Comparison of ENCODE assay signal across 17 cellular contexts in the genomic region with DNA sequence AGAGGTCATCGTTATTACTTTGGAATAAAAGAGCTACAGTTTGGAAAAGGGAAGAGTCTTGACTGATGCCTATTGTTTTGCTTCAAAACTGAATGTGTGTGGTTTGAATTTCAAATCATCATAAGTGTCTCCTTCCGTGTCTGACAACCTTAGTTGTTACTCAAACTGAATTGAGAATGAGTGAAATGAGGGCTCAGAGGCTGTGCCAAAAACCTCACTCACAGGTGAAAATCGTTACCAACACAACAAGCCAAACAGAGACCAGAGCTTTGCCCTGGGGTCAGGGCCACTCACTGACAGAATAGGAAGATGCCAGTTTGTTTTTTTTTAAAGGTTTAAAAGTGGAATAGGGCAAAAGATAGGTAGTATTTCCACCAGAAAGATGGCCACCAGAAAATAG. TPM values are rescaled to one million over a fixed set of nuclear protein-coding genes. Genes with fewer than 3 reads are reported as not detected.
DNase-seq lines count a peak whose midpoint lies in the region; ATAC-seq, FAIRE-seq and TF ChIP-seq lines count a peak whose summit lies in the region.
"Had no signal": no experiment of that assay in that cellular context is flagged by ENCODE, and none has a peak within 500 bp of the region (broad histone marks: within the 10 kb centered on the region; RNA-seq: fewer than 3 reads in every experiment).

No MANE protein-coding gene starts in this region.

- H3K36me3 ChIP-seq in HepG2 (replicated peaks in 1 of 2; ENCODE audit: control insufficient read depth in 1 of 2, insufficient read depth in 2 of 2, low read length in 2 of 2): no peaks in the 10 kb centered on the region

- H3K36me3 Mint-ChIP-seq in MCF 10A (ENCODE audit: insufficient read depth, unreplicated experiment): no peaks in the 10 kb centered on the region
- H3K36me3 Mint-ChIP-seq: activated naive CD4-positive, alpha-beta T cell treated with anti-CD3 and anti-CD28 coated beads, Interleukin-2, amount 10 ng/mL, durations not matched to agents 7 days and 5 days; stimulated activated memory B cell treated with anti-CD40 and anti-IgM and Interleukin-4, amounts not matched to agents 10 μg/mL and 1 μg/mL and 100 μg/mL, for 72 hours had no signal

- CTCF ChIA-PET in MCF 10A (lab: Yijun Ruan, JAX) (interaction anchor here (0.9 to 2.7 kb wide), 2 partner anchors 16 to 224 kb away, joined by 6 to 13 read pairs; a partner anchor contains a TSS), HepG2 (lab: Yijun Ruan, JAX; ENCODE audit: low intra/inter-chr PET ratio, low total read pairs) (no interaction called here)

- no peak overlapping the region for H3K27ac Mint-ChIP-seq in MCF 10A (ENCODE audit: low read depth, unreplicated experiment)
- H3K27ac Mint-ChIP-seq: activated B cell treated with CpG ODN at 0.5 μM for 24 hours; activated naive CD4-positive, alpha-beta T cell treated with anti-CD3 and anti-CD28 coated beads, Interleukin-2, amount 10 ng/mL, durations not matched to agents 7 days and 5 days; stimulated activated memory B cell treated with anti-CD40 and anti-IgM and Interleukin-4, amounts not matched to agents 10 μg/mL and 1 μg/mL and 100 μg/mL, for 72 hours had no signal

- no peak for TF ChIP-seq POLR2A in HepG2 (IDR thresholded peaks at IDR 0.05; ENCODE audit: insufficient read depth in 1 of 2, low read depth in 2 of 2, low read length in 2 of 2)

- FAIRE-seq in HepG2 (lab: Jason Lieb, UNC): no peak
- FAIRE-seq: GM18507 had no signal

- peak in 1 of 2 experiments; percentile 17; a peak in 1 of 4 replicates for TF ChIP-seq EP300 in HepG2 (IDR thresholded peaks at IDR 0.05; ENCODE audit: low read depth in 2 of 2, low read length in 2 of 2)
- TF ChIP-seq EP300 in HepG2 (CRISPR knock-in tag; IDR thresholded peaks at IDR 0.05; ENCODE audit: borderline replicate concordance): no peak

- BruUV-seq in MCF 10A (replicated peaks; lab: Mats Ljungman, UMichigan): no TSS peak
- BruUV-seq in HepG2 (replicated peaks; lab: Mats Ljungman, UMichigan): no TSS peak

- no peaks in the 10 kb centered on the region for H3K27me3 Mint-ChIP-seq in MCF 10A (ENCODE audit: insufficient read depth, unreplicated experiment)
- H3K27me3 Mint-ChIP-seq: activated B cell treated with CpG ODN at 0.5 μM for 24 hours; stimulated activated memory B cell treated with anti-CD40 and anti-IgM and Interleukin-4, amounts not matched to agents 10 μg/mL and 1 μg/mL and 100 μg/mL, for 72 hours had no signal

- ATAC-seq in HepG2: peak; percentile 71
- ATAC-seq in HG02571 (IDR thresholded peaks at IDR 0.05; ENCODE audit: unreplicated experiment): no peak
- no peak for ATAC-seq in HG03039 (IDR thresholded peaks at IDR 0.05; ENCODE audit: unreplicated experiment)
- ATAC-seq: effector memory CD8-positive, alpha-beta T cell; stimulated activated memory B cell treated with anti-CD40 and anti-IgM and Interleukin-4, amounts not matched to agents 10 μg/mL and 1 μg/mL and 100 μg/mL, for 72 hours had no signal

- peak overlapping the region; percentile 10 for H3K27ac ChIP-seq in HepG2 (ENCODE audit: extremely low read length, insufficient read depth, low read length)

- 11% methylated on average over 3 of the region's 3 CpGs for whole genome bisulfite sequencing in HepG2 (ENCODE audit: low lambda C conversion rate)

- H2AFZ ChIP-seq in HepG2 (ENCODE audit: low read length): no peak overlapping the region

- peaks cover 53% of the 10 kb centered on the region for H3K4me1 ChIP-seq in HepG2 (ENCODE audit: insufficient read depth, low read length)

- no peaks in the 10 kb centered on the region for H3K9me3 Mint-ChIP-seq in MCF 10A (ENCODE audit: unreplicated experiment)
- H3K9me3 Mint-ChIP-seq: activated B cell treated with CpG ODN at 0.5 μM for 24 hours; activated naive CD4-positive, alpha-beta T cell treated with anti-CD3 and anti-CD28 coated beads, Interleukin-2, amount 10 ng/mL, durations not matched to agents 7 days and 5 days; effector memory CD8-positive, alpha-beta T cell; stimulated activated memory B cell treated with anti-CD40 and anti-IgM and Interleukin-4, amounts not matched to agents 10 μg/mL and 1 μg/mL and 100 μg/mL, for 72 hours had no signal

- TF ChIP-seq CTCF in MCF 10A (IDR thresholded peaks at IDR 0.05; ENCODE audit: unreplicated experiment) (no peak), HepG2 (CRISPR knock-in tag; IDR thresholded peaks at IDR 0.05) (no peak)

- peak overlapping the region; percentile 22; the same call in 1 of the 2 replicates for H3K4me2 ChIP-seq in HepG2 (ENCODE audit: low read depth, low read length)
- H3K4me2 ChIP-seq: smooth muscle cell had no signal

- peaks cover 0 to 1% of the 10 kb centered on the region in 2 experiments; a peak in 1 of 5 replicates for H3K27me3 ChIP-seq in HepG2 (ENCODE audit: control insufficient read depth in 1 of 2, insufficient read depth in 2 of 2, low read length in 2 of 2)

- DNase-seq in DMS153 (lab: John Stamatoyannopoulos, UW) (peak; percentile 13), NCI-H1436 treated with DMSO at 0.1 percent for 48 hours (lab: John Stamatoyannopoulos, UW) (peak; percentile 72), MCF 10A (ENCODE audit: unreplicated experiment) (peak; percentile 4), HepG2 (ENCODE audit: low spot score) (peak; percentile 36), UCSD-AML1 (lab: John Stamatoyannopoulos, UW; ENCODE audit: unreplicated experiment) (no peak)
- no peak for DNase-seq in activated CD4-positive, alpha-beta T cell treated with anti-CD3 and anti-CD28 coated beads, Interleukin-2, amount 50 U/mL, for 48 hours
- DNase-seq: activated B cell treated with CpG ODN at 0.5 μM for 24 hours; activated CD8-positive, alpha-beta memory T cell treated with anti-CD3 and anti-CD28 coated beads, Interleukin-2, amount 50 U/mL, for 4 hours; activated naive CD4-positive, alpha-beta T cell treated with anti-CD3 and anti-CD28 coated beads, Interleukin-2, amount 10 ng/mL, durations not matched to agents 7 days and 5 days; effector memory CD8-positive, alpha-beta T cell; NCI-H446; T-helper 1 cell had no signal

- H3K9me3 ChIP-seq in HepG2 (ENCODE audit: low read length): no peaks in the 10 kb centered on the region

- intact Hi-C loops in MCF 10A (cut with micrococcal nuclease) (no loop called here), HepG2 (cut with micrococcal nuclease; ENCODE audit: unreplicated experiment) (no loop called here)

- no peak overlapping the region for H3K4me3 ChIP-seq in HepG2 (replicated peaks in 1 of 3; ENCODE audit: insufficient read depth in 1 of 3, low read depth in 2 of 3, low read length in 3 of 3)
- H3K4me3 ChIP-seq: smooth muscle cell had no signal

- no peaks in the 10 kb centered on the region for H3K79me2 ChIP-seq in HepG2 (ENCODE audit: insufficient read depth, low read length)

- H3K4me3 Mint-ChIP-seq in MCF 10A (ENCODE audit: unreplicated experiment): no peak overlapping the region
- H3K4me3 Mint-ChIP-seq: activated B cell treated with CpG ODN at 0.5 μM for 24 hours; activated naive CD4-positive, alpha-beta T cell treated with anti-CD3 and anti-CD28 coated beads, Interleukin-2, amount 10 ng/mL, durations not matched to agents 7 days and 5 days; effector memory CD8-positive, alpha-beta T cell; stimulated activated memory B cell treated with anti-CD40 and anti-IgM and Interleukin-4, amounts not matched to agents 10 μg/mL and 1 μg/mL and 100 μg/mL, for 72 hours had no signal

- no peak for TF ChIP-seq RAD21 in HepG2 (CRISPR knock-in tag; IDR thresholded peaks at IDR 0.05)

- no peaks in the 10 kb centered on the region for H4K20me1 ChIP-seq in HepG2 (ENCODE audit: insufficient read depth, low read length)

- in situ Hi-C loops in HepG2 (cut with HindIII; ENCODE audit: extremely low pct_ligation_motif_present, low pct_unique_long_range_greater_than_20kb): no loop called here

- H3K9ac ChIP-seq in HepG2 (ENCODE audit: insufficient read depth, low read depth, low read length): no peak overlapping the region

- POLR2A ChIA-PET in MCF 10A (lab: Yijun Ruan, JAX) (interaction anchor here (0.6 to 1.3 kb wide), 3 partner anchors 16 to 252 kb away, joined by 3 read pairs; a partner anchor contains a TSS), HepG2 (lab: Yijun Ruan, JAX) (interaction anchor here (0.6 to 1.4 kb wide), 2 partner anchors 12 to 15 kb away, joined by 3 read pairs; no protein-coding TSS in a partner anchor)

- no peaks in the 10 kb centered on the region for H3K4me1 Mint-ChIP-seq in MCF 10A (ENCODE audit: insufficient read depth, unreplicated experiment)
- H3K4me1 Mint-ChIP-seq: activated B cell treated with CpG ODN at 0.5 μM for 24 hours; activated naive CD4-positive, alpha-beta T cell treated with anti-CD3 and anti-CD28 coated beads, Interleukin-2, amount 10 ng/mL, durations not matched to agents 7 days and 5 days; stimulated activated memory B cell treated with anti-CD40 and anti-IgM and Interleukin-4, amounts not matched to agents 10 μg/mL and 1 μg/mL and 100 μg/mL, for 72 hours had no signal

RNA-seq across cellular contexts. Expression of a gene that starts 15.2 kb away (rescaled TPM):
- total RNA-seq in MCF 10A (2022) (12.8 and 13.2 TPM in 2 replicates), HepG2 (2016; rRNA removed; fragmentation: Illumina TruSeq; extraction: Trizol) (16.6 and 21.8 TPM in 2 replicates)
- total RNA-seq in HepG2 (2016; cell fraction: cytosol; rRNA removed; fragmentation: Illumina TruSeq; extraction: Trizol; ENCODE audit: low read depth): 21.9 and 28.4 TPM in 2 replicates
- 17.2 TPM in 2 replicates for total RNA-seq in HepG2 (2016; cell fraction: insoluble cytoplasmic fraction; rRNA removed; fragmentation: Illumina TruSeq; extraction: Trizol)
- 17.8 and 18.2 TPM in 2 replicates for total RNA-seq in HepG2 (2016; cell fraction: membrane; rRNA removed; fragmentation: Illumina TruSeq; extraction: Trizol)
- 13.1 and 16.9 TPM in 2 replicates for total RNA-seq in HepG2 (2016; cell fraction: nucleus; rRNA removed; fragmentation: Illumina TruSeq; extraction: Trizol)
- polyA plus RNA-seq in HepG2 (2011; rRNA removed): 13.4 and 14.1 TPM in 2 replicates
- 8.8 and 9.0 TPM in 2 replicates for polyA plus RNA-seq in HepG2 (2011; cell fraction: cytosol; rRNA removed)
- 20.2 and 21.9 TPM in 2 replicates for polyA plus RNA-seq in HepG2 (2011; cell fraction: nucleus; rRNA removed)
- 10.3 and 16.7 TPM in 2 replicates for polyA plus RNA-seq in HepG2 (2012)
- polyA plus RNA-seq in HepG2 (2016; cell fraction: cytosol; fragmentation: Illumina TruSeq; extraction: Trizol; ENCODE audit: low read depth): 4.9 and 5.9 TPM in 2 replicates
- 19.7 and 19.8 TPM in 2 replicates for polyA plus RNA-seq in HepG2 (2016; cell fraction: insoluble cytoplasmic fraction; fragmentation: Illumina TruSeq; extraction: Trizol; ENCODE audit: low read depth)
- 8.4 and 10.3 TPM in 2 replicates for polyA plus RNA-seq in HepG2 (2016; cell fraction: membrane; fragmentation: Illumina TruSeq; extraction: Trizol; ENCODE audit: low read depth)
- polyA plus RNA-seq in HepG2 (2016; cell fraction: nucleus; fragmentation: Illumina TruSeq; extraction: Trizol; ENCODE audit: insufficient read depth, low read depth): 27.2 and 27.6 TPM in 2 replicates
- polyA minus RNA-seq in HepG2 (2011; rRNA and poly(A)+ RNA removed; ENCODE audit: low replicate concordance): 5.4 and 6.8 TPM in 2 replicates
- 6.1 and 6.7 TPM in 2 replicates for polyA minus RNA-seq in HepG2 (2011; cell fraction: cytosol; rRNA and poly(A)+ RNA removed)
- polyA minus RNA-seq in HepG2 (2011; cell fraction: nucleus; rRNA and poly(A)+ RNA removed): 16.8 and 17.6 TPM in 2 replicates

RNA-seq across cellular contexts. Expression of a gene that starts 55.9 kb away (rescaled TPM):
- total RNA-seq in MCF 10A (2022): 75.2 and 98.5 TPM in 2 replicates
- total RNA-seq in HepG2 (2016; rRNA removed; fragmentation: Illumina TruSeq; extraction: Trizol): 186 and 215 TPM in 2 replicates
- total RNA-seq in HepG2 (2016; cell fraction: cytosol; rRNA removed; fragmentation: Illumina TruSeq; extraction: Trizol; ENCODE audit: low read depth): 27.0 and 31.6 TPM in 2 replicates
- 183 and 212 TPM in 2 replicates for total RNA-seq in HepG2 (2016; cell fraction: insoluble cytoplasmic fraction; rRNA removed; fragmentation: Illumina TruSeq; extraction: Trizol)
- total RNA-seq in HepG2 (2016; cell fraction: membrane; rRNA removed; fragmentation: Illumina TruSeq; extraction: Trizol): 65.5 and 72.1 TPM in 2 replicates
- 69.4 and 79.5 TPM in 2 replicates for total RNA-seq in HepG2 (2016; cell fraction: nucleus; rRNA removed; fragmentation: Illumina TruSeq; extraction: Trizol)
- polyA plus RNA-seq in HepG2 (2011; rRNA removed): 30.1 and 37.8 TPM in 2 replicates
- polyA plus RNA-seq in HepG2 (2011; cell fraction: cytosol; rRNA removed): 47.4 and 53.1 TPM in 2 replicates
- 23.4 and 23.5 TPM in 2 replicates for polyA plus RNA-seq in HepG2 (2011; cell fraction: nucleus; rRNA removed)
- polyA plus RNA-seq in HepG2 (2012): 60.3 and 94.1 TPM in 2 replicates
- polyA plus RNA-seq in HepG2 (2016; cell fraction: cytosol; fragmentation: Illumina TruSeq; extraction: Trizol; ENCODE audit: low read depth): 30.5 and 34.4 TPM in 2 replicates
- 240 and 243 TPM in 2 replicates for polyA plus RNA-seq in HepG2 (2016; cell fraction: insoluble cytoplasmic fraction; fragmentation: Illumina TruSeq; extraction: Trizol; ENCODE audit: low read depth)
- polyA plus RNA-seq in HepG2 (2016; cell fraction: membrane; fragmentation: Illumina TruSeq; extraction: Trizol; ENCODE audit: low read depth): 60.8 and 65.8 TPM in 2 replicates
- polyA plus RNA-seq in HepG2 (2016; cell fraction: nucleus; fragmentation: Illumina TruSeq; extraction: Trizol; ENCODE audit: insufficient read depth, low read depth): 136 and 138 TPM in 2 replicates
- 4.3 and 4.6 TPM in 2 replicates for polyA minus RNA-seq in HepG2 (2011; rRNA and poly(A)+ RNA removed; ENCODE audit: low replicate concordance)
- 13.1 and 18.6 TPM in 2 replicates for polyA minus RNA-seq in HepG2 (2011; cell fraction: cytosol; rRNA and poly(A)+ RNA removed)
- 26.5 and 26.9 TPM in 2 replicates for polyA minus RNA-seq in HepG2 (2011; cell fraction: nucleus; rRNA and poly(A)+ RNA removed)

Comparison
In these comparisons a context has a peak if more than half of its experiments do, and no peak if none do; other contexts are left out.
1. DNase-seq: peak in DMS153 (single experiment), NCI-H1436 treated with DMSO at 0.1 percent for 48 hours (single experiment), MCF 10A (single experiment) and HepG2 (single experiment); none in UCSD-AML1 (single experiment) and activated CD4-positive, alpha-beta T cell treated with anti-CD3 and anti-CD28 coated beads, Interleukin-2, amount 50 U/mL, for 48 hours (0 of 2).